20 cellular contexts compared by ENCODE assay signal in the genomic region with DNA sequence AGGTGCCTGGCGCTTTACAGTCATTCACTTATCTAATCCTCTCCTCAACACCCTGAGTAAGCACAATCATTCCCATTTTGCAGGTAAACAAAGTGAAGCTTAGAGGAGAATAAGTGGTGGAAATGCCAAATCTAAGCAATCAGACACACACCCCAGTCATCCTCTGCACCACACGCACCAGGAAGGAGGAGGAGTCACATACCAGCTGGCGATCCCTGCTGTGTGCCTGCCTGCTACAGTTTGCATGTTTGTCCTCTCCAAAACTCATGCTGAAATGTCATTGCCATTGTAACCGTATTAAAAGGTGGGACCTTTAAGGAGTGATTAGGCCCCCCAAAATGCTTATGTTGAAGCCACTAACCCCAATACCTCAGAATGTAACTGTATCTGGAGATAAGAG.
DNase-seq lines count a peak whose midpoint lies in the region; ATAC-seq, FAIRE-seq and TF ChIP-seq lines count a peak whose summit lies in the region.
"Had no signal": no experiment of that assay in that cellular context is flagged by ENCODE, and none has a peak within 500 bp of the region (broad histone marks: within the 10 kb centered on the region; RNA-seq: fewer than 3 reads in every experiment).

No MANE protein-coding gene starts in this region.

- H4K5ac ChIP-seq in H1 (ENCODE audit: insufficient read length, low read depth, low read length) = no peak overlapping the region

- no peak overlapping the region for H3K27ac ChIP-seq in H1 (ENCODE audit: low read depth, low read length)
- H3K27ac ChIP-seq: 22Rv1, RWPE1 had no signal

- no peak overlapping the region for H3K4me2 ChIP-seq in H1 (ENCODE audit: insufficient read depth in 1 of 2, low read depth in 2 of 2, low read length in 2 of 2)

- no peaks in the 10 kb centered on the region for H3K36me3 ChIP-seq in H1 (ENCODE audit: control insufficient read depth in 2 of 4, insufficient read depth in 4 of 4, low read length in 3 of 4)

- no peak overlapping the region for H3K9ac ChIP-seq in H1 (replicated peaks in 1 of 4; ENCODE audit: extremely low read depth in 1 of 4, low read depth in 3 of 4, low read length in 3 of 4)

- TF ChIP-seq CTCF in H1 (IDR thresholded peaks at IDR 0.05; ENCODE audit: control extremely low read depth in 1 of 3, insufficient read depth in 1 of 3, low read depth in 1 of 3, low read length in 3 of 3) = no peak
- TF ChIP-seq CTCF in osteocyte (IDR thresholded peaks at IDR 0.05) = no peak

- H4K20me1 ChIP-seq in H1 (replicated peaks in 1 of 2; ENCODE audit: control insufficient read depth in 1 of 2, insufficient read depth in 2 of 2, low read length in 2 of 2) = no peaks in the 10 kb centered on the region

- peaks cover 5% of the 10 kb centered on the region for H3K27me3 Mint-ChIP-seq in osteocyte (ENCODE audit: unreplicated experiment)

- H3K27me3 ChIP-seq in H1 (replicated peaks in 1 of 4; ENCODE audit: control insufficient read depth in 3 of 4, extremely low read depth in 1 of 4, insufficient read depth in 3 of 4, low read length in 3 of 4) = no peaks in the 10 kb centered on the region

- H2BK120ac ChIP-seq in H1 (replicated peaks; ENCODE audit: low read depth, low read length) = no peak overlapping the region

- H3K79me2 ChIP-seq in H1 (ENCODE audit: control insufficient read depth in 1 of 2, insufficient read depth in 2 of 2, low read length in 2 of 2) = no peaks in the 10 kb centered on the region

- no peak overlapping the region for H3K4me3 Mint-ChIP-seq in osteocyte (ENCODE audit: unreplicated experiment)
- H3K4me3 Mint-ChIP-seq: CD4-positive, alpha-beta memory T cell; T-helper 1 cell treated with Interleukin-12 subunit alpha and Interleukin-12 subunit beta and Interleukin-4 antibody, amounts not matched to agents 30 μg/mL and 1 μg/mL, for 36 hours had no signal

- H3K14ac ChIP-seq in H1 (ENCODE audit: insufficient read length) = no peak overlapping the region

- CTCF ChIA-PET in H1 (lab: Charles Lee; ENCODE audit: partially characterized antibody) = interaction anchor here (0.6 to 6.6 kb wide), 9 partner anchors 9 to 339 kb away, joined by 3 to 32 read pairs (median 4); no protein-coding TSS in a partner anchor

- no peak overlapping the region for H3K23ac ChIP-seq in H1 (ENCODE audit: insufficient read length)

- WGBS in H1 (ENCODE audit: extremely low coverage in 1 of 2, insufficient coverage in 1 of 2, insufficient read length in 1 of 2, insufficient replicate concordance in 2 of 2, low coverage in 1 of 2, low lambda C conversion rate in 2 of 2, missing lambda C conversion rate in 1 of 2), 2 experiments = 46% methylated on average over 4 of the region's 4 CpGs; no CpG with 5 or more reads in 1 of the 2 experiments

- H2BK12ac ChIP-seq in H1 (ENCODE audit: low read depth, low read length) = no peak overlapping the region

- no peak overlapping the region for H3K18ac ChIP-seq in H1 (ENCODE audit: extremely low read depth, low read length)

- no peak overlapping the region for H4K8ac ChIP-seq in H1 (ENCODE audit: extremely low read depth, insufficient read depth, low read length)

- H3K4ac ChIP-seq in H1 (replicated peaks; ENCODE audit: insufficient read length, low read depth, low read length) = no peak overlapping the region

- POLR2A ChIA-PET in H1 (lab: Charles Lee; ENCODE audit: partially characterized antibody) = no interaction called here

- peaks cover 2 to 7% (median 5%) of the 10 kb centered on the region in 4 experiments; a peak in 6 of 7 replicates for H3K4me1 ChIP-seq in H1 (replicated peaks in 1 of 4; ENCODE audit: control insufficient read depth in 3 of 4, insufficient read depth in 4 of 4, low read length in 3 of 4)

- H3K27ac Mint-ChIP-seq in osteocyte (ENCODE audit: unreplicated experiment) = no peak overlapping the region
- H3K27ac Mint-ChIP-seq: CD4-positive, alpha-beta memory T cell; T-helper 1 cell treated with Interleukin-12 subunit alpha and Interleukin-12 subunit beta and Interleukin-4 antibody, amounts not matched to agents 30 μg/mL and 1 μg/mL, for 36 hours had no signal

- H4K91ac ChIP-seq in H1 (replicated peaks; ENCODE audit: insufficient read length, low read length) = no peak overlapping the region

- TF ChIP-seq EP300 in H1 (IDR thresholded peaks at IDR 0.05; ENCODE audit: borderline replicate concordance in 1 of 2, low read depth in 2 of 2, low read length in 2 of 2) = no peak

- DNase-seq in NCI-H1417 (lab: John Stamatoyannopoulos, UW) (peak in 2 of 3 experiments; percentile 28 to 48), NCI-H1417 treated with DMSO at 0.1 percent for 48 hours (lab: John Stamatoyannopoulos, UW) (no peak), NCI-H146 treated with DMSO at 0.1 percent for 48 hours (lab: John Stamatoyannopoulos, UW; ENCODE audit: unreplicated experiment) (peak; percentile 71), H1 (ENCODE audit: low read depth in 1 of 2, low spot score in 2 of 2) (peak in 1 of 2 experiments; percentile 3), osteocyte (ENCODE audit: extremely low spot score, unreplicated experiment) (peak; percentile 11), NCI-H226 (no peak), GM12891 (ENCODE audit: insufficient read length, low spot score) (no peak)
- no peak for DNase-seq in stimulated activated naive CD8-positive, alpha-beta T cell treated with anti-CD3 and anti-CD28 coated beads, Interleukin-15, Interleukin-2, amounts not matched to agents 100 U/mL and 50 U/mL, for 24 hours
- DNase-seq: CD4-positive, alpha-beta memory T cell; HCEC 1CT; IMR-90; Kasumi-1; MM.1S; NCI-H1092 treated with DMSO at 0.1 percent for 48 hours; NCI-H1930; NCI-H510A; PC-3 had no signal

- H2BK20ac ChIP-seq in H1 (ENCODE audit: low read length) = 0 out of 2 replicates have a peak overlapping the region, but pooled peaks have one; percentile 15

- no peak for TF ChIP-seq RAD21 in H1 (IDR thresholded peaks at IDR 0.05 in 1 of 2, conservative IDR thresholded peaks at IDR 0.05 in 1 of 2; ENCODE audit: low read depth in 2 of 2, low read length in 2 of 2)

- H2BK5ac ChIP-seq in H1 (ENCODE audit: low read depth, low read length) = no peak overlapping the region

- H3K36me3 Mint-ChIP-seq in osteocyte (ENCODE audit: unreplicated experiment) = no peaks in the 10 kb centered on the region
- H3K36me3 Mint-ChIP-seq: CD4-positive, alpha-beta memory T cell had no signal

- H3K56ac ChIP-seq in H1 (replicated peaks; ENCODE audit: insufficient read length, low read depth, low read length) = no peak overlapping the region

- H3K9me3 ChIP-seq in H1 (ENCODE audit: insufficient read depth in 2 of 2, low read depth in 1 of 2, low read length in 1 of 2) = no peaks in the 10 kb centered on the region

- H3K79me1 ChIP-seq in H1 (ENCODE audit: low read depth, low read length) = no peaks in the 10 kb centered on the region

- TF ChIP-seq POLR2A in H1 (IDR thresholded peaks at IDR 0.05; ENCODE audit: control extremely low read depth in 1 of 2, low read depth in 2 of 2, low read length in 2 of 2) = no peak
- no peak for TF ChIP-seq POLR2A in GM12891 (IDR thresholded peaks at IDR 0.05; ENCODE audit: low read depth, low read length)

- FAIRE-seq in H1 (lab: Jason Lieb, UNC) (peak; percentile 24), GM12891 (lab: Jason Lieb, UNC) (no peak)

- no peaks in the 10 kb centered on the region for H3K23me2 ChIP-seq in H1 (ENCODE audit: low read depth, low read length)

- H2AK5ac ChIP-seq in H1 (ENCODE audit: low read depth, low read length) = no peak overlapping the region

- no peak overlapping the region for H2BK15ac ChIP-seq in H1 (ENCODE audit: low read length)

- H3K9me3 Mint-ChIP-seq in osteocyte (ENCODE audit: unreplicated experiment) = no peaks in the 10 kb centered on the region
- H3K9me3 Mint-ChIP-seq: CD4-positive, alpha-beta memory T cell; T-helper 1 cell treated with Interleukin-12 subunit alpha and Interleukin-12 subunit beta and Interleukin-4 antibody, amounts not matched to agents 30 μg/mL and 1 μg/mL, for 36 hours had no signal

- peak overlapping the region; percentile 45; the same call in 1 of the 2 replicates for H2AFZ ChIP-seq in H1 (ENCODE audit: low read length)

- no peaks in the 10 kb centered on the region for H3K4me1 Mint-ChIP-seq in osteocyte (ENCODE audit: unreplicated experiment)
- H3K4me1 Mint-ChIP-seq: CD4-positive, alpha-beta memory T cell had no signal

- no peak for ATAC-seq in stimulated activated naive CD8-positive, alpha-beta T cell treated with anti-CD3 and anti-CD28 coated beads, Interleukin-15, Interleukin-2, amounts not matched to agents 100 U/mL and 50 U/mL, for 24 hours
- ATAC-seq: PC-3 had no signal

- H3K4me3 ChIP-seq in H1 (ENCODE audit: extremely low read depth in 1 of 4, insufficient read depth in 2 of 4, low read depth in 3 of 4, low read length in 4 of 4) = no peak overlapping the region; a peak in 1 of 8 replicates

TF ChIP-seq in H1, 55 proteins besides CTCF, POLR2A, EP300 and RAD21 (continues in another document):
- no peak for TF ChIP-seq SIRT6 (IDR thresholded peaks at IDR 0.05; ENCODE audit: low read length)
- no peak for TF ChIP-seq RNF2 (IDR thresholded peaks at IDR 0.05; ENCODE audit: borderline replicate concordance, low read depth, low read length, missing control alignments, poor library complexity, severe bottlenecking)
- TF ChIP-seq GTF2F1 (IDR thresholded peaks at IDR 0.05; ENCODE audit: borderline replicate concordance, low read depth, low read length) = no peak
- 0 out of 4 replicates have a peak, but pooled peaks of 1 of the 2 experiments have one; percentile 56 for TF ChIP-seq SIN3A (conservative IDR thresholded peaks at IDR 0.05 in 1 of 2, IDR thresholded peaks at IDR 0.05 in 1 of 2; ENCODE audit: low read depth in 1 of 2, low read length in 2 of 2)
- TF ChIP-seq TEAD4 (IDR thresholded peaks at IDR 0.05; ENCODE audit: low read depth, low read length) = peak; percentile 78
- TF ChIP-seq KDM1A (IDR thresholded peaks at IDR 0.05; ENCODE audit: borderline replicate concordance, low read length) = no peak
- no peak for TF ChIP-seq RXRA (IDR thresholded peaks at IDR 0.05; ENCODE audit: insufficient read depth, low read depth, low read length)
- no peak for TF ChIP-seq CBX5 (IDR thresholded peaks at IDR 0.05; ENCODE audit: low read depth, low read length)

TF ChIP-seq in GM12891, 5 proteins besides CTCF, POLR2A, EP300 and RAD21:
- TF ChIP-seq TAF1 (IDR thresholded peaks at IDR 0.05; ENCODE audit: low read depth, low read length) (no peak), PAX5 (IDR thresholded peaks at IDR 0.05; ENCODE audit: insufficient read depth, low read length, severe bottlenecking) (no peak), POLR2AphosphoS5 (IDR thresholded peaks at IDR 0.05; ENCODE audit: low read depth, low read length) (no peak), SPI1 (IDR thresholded peaks at IDR 0.05; ENCODE audit: low read depth, low read length) (no peak), POU2F2 (IDR thresholded peaks at IDR 0.05; ENCODE audit: low read depth, low read length) (no peak)

Comparison
In these comparisons a context has a peak if more than half of its experiments do, and no peak if none do; other contexts are left out.
1. DNase-seq: peak in NCI-H1417 (2 of 3), NCI-H146 treated with DMSO at 0.1 percent for 48 hours (single experiment) and osteocyte (single experiment); none in NCI-H1417 treated with DMSO at 0.1 percent for 48 hours (single experiment), stimulated activated naive CD8-positive, alpha-beta T cell treated with anti-CD3 and anti-CD28 coated beads, Interleukin-15, Interleukin-2, amounts not matched to agents 100 U/mL and 50 U/mL, for 24 hours (single experiment), NCI-H226 (single experiment) and GM12891 (single experiment).